28 cellular contexts compared by ENCODE assay signal in genomic region chr1:230224101-230224927, GRCh38.
DNase-seq lines count a peak whose midpoint lies in the region; TF ChIP-seq lines count a peak whose summit lies in the region.
"Had no signal": no experiment of that assay in that cellular context is flagged by ENCODE, and none has a peak within 500 bp of the region (broad histone marks: within the 10 kb centered on the region; RNA-seq: fewer than 3 reads in every experiment).

No MANE protein-coding gene starts in this region.

- no peak for TF ChIP-seq CTCF in Loucy (conservative IDR thresholded peaks at IDR 0.05; ENCODE audit: low read length)
- no peak for TF ChIP-seq CTCF in ascending aorta (IDR thresholded peaks at IDR 0.05)
- TF ChIP-seq CTCF in hepatocyte (IDR thresholded peaks at IDR 0.05; ENCODE audit: poor library complexity), result no peak
- TF ChIP-seq CTCF in thyroid gland (IDR thresholded peaks at IDR 0.05), result peak in 1 of 6 experiments; percentile 7
- no peak for TF ChIP-seq CTCF in neural progenitor cell (IDR thresholded peaks at IDR 0.05)

- intact Hi-C loops in ascending aorta (cut with DNase I) (loop anchor here (2.0 kb wide), 1 partner anchor 26 kb away; no protein-coding TSS in a partner anchor), thyroid gland (cut with DNase I) (no loop called here)

- H3K9ac ChIP-seq in Loucy (ENCODE audit: low read depth, low read length, poor library complexity, severe bottlenecking) (peak overlapping the region; percentile 9), neural progenitor cell (no peak overlapping the region)

- no peak overlapping the region for H3K4me2 ChIP-seq in Loucy (ENCODE audit: low read depth, low read length, poor library complexity, severe bottlenecking)
- peak overlapping the region; percentile 10 for H3K4me2 ChIP-seq in hepatocyte
- no peak overlapping the region for H3K4me2 ChIP-seq in neural progenitor cell

- H3F3A ChIP-seq in Loucy (ENCODE audit: low read depth) (no peaks in the 10 kb centered on the region), neural progenitor cell (ENCODE audit: low read depth) (no peaks in the 10 kb centered on the region)

- H3K4me1 Mint-ChIP-seq in neural progenitor cell, result peaks cover 15% of the 10 kb centered on the region
- H3K4me1 Mint-ChIP-seq: activated CD4-positive, alpha-beta memory T cell treated with anti-CD3 and anti-CD28 coated beads, Interleukin-2, amount 10 ng/mL, durations not matched to agents 7 days and 5 days had no signal

- H4K20me1 ChIP-seq in Loucy (ENCODE audit: insufficient read depth, low read length, poor library complexity, severe bottlenecking) (peaks cover 13% of the 10 kb centered on the region), hepatocyte (ENCODE audit: insufficient read depth, poor library complexity, severe bottlenecking) (peaks cover 2% of the 10 kb centered on the region), neural progenitor cell (ENCODE audit: low read depth) (no peaks in the 10 kb centered on the region)

- H3K36me3 Mint-ChIP-seq in neural progenitor cell, result no peaks in the 10 kb centered on the region
- H3K36me3 Mint-ChIP-seq: activated naive CD4-positive, alpha-beta T cell treated with anti-CD3 and anti-CD28 coated beads, Interleukin-2, amount 50 U/mL, for 72 hours; mesothelial cell of epicardium had no signal

- peaks cover 2% of the 10 kb centered on the region for H3K27me3 Mint-ChIP-seq in neural progenitor cell (ENCODE audit: insufficient read depth, low read depth)
- H3K27me3 Mint-ChIP-seq: activated CD4-positive, alpha-beta memory T cell treated with anti-CD3 and anti-CD28 coated beads, Interleukin-2, amount 10 ng/mL, durations not matched to agents 7 days and 5 days; activated T-helper 17 cell treated with anti-CD3 and anti-CD28 coated beads, Interleukin-2, amount 50 U/mL, for 72 hours; naive thymus-derived CD4-positive, alpha-beta T cell; stimulated activated naive CD8-positive, alpha-beta T cell treated with anti-CD3 and anti-CD28 coated beads, Interleukin-15, Interleukin-2, amounts not matched to agents 100 ng/mL and 50 ng/mL, for 24 hours had no signal

- peaks cover 42% of the 10 kb centered on the region for H3K4me1 ChIP-seq in Loucy (ENCODE audit: insufficient read depth, low read length, poor library complexity, severe bottlenecking)
- peaks cover 12 to 51% of the 10 kb centered on the region in 2 donors for H3K4me1 ChIP-seq in ascending aorta
- H3K4me1 ChIP-seq in hepatocyte (ENCODE audit: insufficient read depth), result no peaks in the 10 kb centered on the region
- H3K4me1 ChIP-seq in thyroid gland, result peaks cover 17 to 36% of the 10 kb centered on the region in 2 donors
- H3K4me1 ChIP-seq in neural progenitor cell, result no peaks in the 10 kb centered on the region
- H3K4me1 ChIP-seq: foreskin keratinocyte had no signal

- H2AFZ ChIP-seq in Loucy (ENCODE audit: low read length) (no peak overlapping the region), hepatocyte (no peak overlapping the region), neural progenitor cell (replicated peaks) (no peak overlapping the region)

- peak overlapping the region; percentile 93 to 95 for H3K27ac ChIP-seq in ascending aorta
- H3K27ac ChIP-seq in hepatocyte, result no peak overlapping the region
- peak overlapping the region; percentile 22 to 74 (median 71) for H3K27ac ChIP-seq in thyroid gland
- H3K27ac ChIP-seq in neural progenitor cell, result no peak overlapping the region
- H3K27ac ChIP-seq: C4-2B, epithelial cell of prostate, foreskin keratinocyte, skin epidermis, transverse colon had no signal

- H3K27me3 ChIP-seq in Loucy (ENCODE audit: insufficient read depth, low read length, poor library complexity, severe bottlenecking), result no peaks in the 10 kb centered on the region
- H3K27me3 ChIP-seq in ascending aorta, result no peaks in the 10 kb centered on the region
- H3K27me3 ChIP-seq in hepatocyte, result no peaks in the 10 kb centered on the region
- no peaks in the 10 kb centered on the region for H3K27me3 ChIP-seq in thyroid gland
- H3K27me3 ChIP-seq in neural progenitor cell, result no peaks in the 10 kb centered on the region
- H3K27me3 ChIP-seq: foreskin keratinocyte, transverse colon had no signal

- H3K79me2 ChIP-seq in Loucy (ENCODE audit: insufficient read depth, low read length) (peaks cover 92% of the 10 kb centered on the region), hepatocyte (peaks cover 10% of the 10 kb centered on the region), neural progenitor cell (ENCODE audit: low read depth) (no peaks in the 10 kb centered on the region)

- no peak overlapping the region for H3K27ac Mint-ChIP-seq in neural progenitor cell
- H3K27ac Mint-ChIP-seq: activated CD4-positive, alpha-beta memory T cell treated with anti-CD3 and anti-CD28 coated beads, Interleukin-2, amount 10 ng/mL, durations not matched to agents 7 days and 5 days; activated naive CD4-positive, alpha-beta T cell treated with anti-CD3 and anti-CD28 coated beads, Interleukin-2, amount 50 U/mL, for 72 hours; activated T-helper 17 cell treated with anti-CD3 and anti-CD28 coated beads, Interleukin-2, amount 50 U/mL, for 72 hours; mesothelial cell of epicardium; stimulated activated naive CD8-positive, alpha-beta T cell treated with anti-CD3 and anti-CD28 coated beads, Interleukin-15, Interleukin-2, amounts not matched to agents 100 ng/mL and 50 ng/mL, for 24 hours had no signal

- 70% methylated on average over 16 of the region's 16 CpGs for WGBS in hepatocyte (ENCODE audit: low lambda C conversion rate, missing lambda C conversion rate)
- WGBS in thyroid gland, 2 donors, result 56 to 59% methylated on average over 16 of the region's 16 CpGs

- H3K9me3 ChIP-seq in Loucy (ENCODE audit: insufficient read depth, low read depth, low read length) (no peaks in the 10 kb centered on the region), ascending aorta (no peaks in the 10 kb centered on the region), hepatocyte (ENCODE audit: low read depth) (no peaks in the 10 kb centered on the region), thyroid gland (no peaks in the 10 kb centered on the region), neural progenitor cell (ENCODE audit: low read depth) (no peaks in the 10 kb centered on the region)
- H3K9me3 ChIP-seq: transverse colon had no signal

- DNase-seq in ascending aorta (ENCODE audit: low spot score in 2 of 2) (no peak), hepatocyte (ENCODE audit: low spot score) (no peak), thyroid gland (peak; percentile 71), neural progenitor cell (ENCODE audit: low spot score) (no peak), amniotic stem cell (lab: John Stamatoyannopoulos, UW) (no peak), NCI-H2081 treated with DMSO at 0.1 percent for 48 hours (lab: John Stamatoyannopoulos, UW) (no peak)
- DNase-seq: activated CD4-positive, alpha-beta memory T cell treated with anti-CD3 and anti-CD28 coated beads, Interleukin-2, amount 10 ng/mL, durations not matched to agents 7 days and 5 days; activated CD8-positive, alpha-beta memory T cell treated with anti-CD3 and anti-CD28 coated beads, Interleukin-2, amount 50 U/mL, for 48 hours; DMS79 treated with DMSO at 0.1 percent for 48 hours; foreskin keratinocyte; HCEC 1CT; hypothalamus; naive thymus-derived CD4-positive, alpha-beta T cell; NCI-H1105; NCI-H2029; NCI-H2227 treated with DMSO at 0.1 percent for 48 hours; NCI-H774; nucleus accumbens; T-helper 1 cell; transverse colon had no signal

- H3K9me3 Mint-ChIP-seq in neural progenitor cell, result no peaks in the 10 kb centered on the region
- H3K9me3 Mint-ChIP-seq: activated CD4-positive, alpha-beta memory T cell treated with anti-CD3 and anti-CD28 coated beads, Interleukin-2, amount 10 ng/mL, durations not matched to agents 7 days and 5 days; activated naive CD4-positive, alpha-beta T cell treated with anti-CD3 and anti-CD28 coated beads, Interleukin-2, amount 50 U/mL, for 72 hours; activated T-helper 17 cell treated with anti-CD3 and anti-CD28 coated beads, Interleukin-2, amount 50 U/mL, for 72 hours; mesothelial cell of epicardium; naive thymus-derived CD4-positive, alpha-beta T cell; stimulated activated naive CD8-positive, alpha-beta T cell treated with anti-CD3 and anti-CD28 coated beads, Interleukin-15, Interleukin-2, amounts not matched to agents 100 ng/mL and 50 ng/mL, for 24 hours had no signal

- H3K4me3 Mint-ChIP-seq in neural progenitor cell, result no peak overlapping the region
- H3K4me3 Mint-ChIP-seq: activated CD4-positive, alpha-beta memory T cell treated with anti-CD3 and anti-CD28 coated beads, Interleukin-2, amount 10 ng/mL, durations not matched to agents 7 days and 5 days; activated T-helper 17 cell treated with anti-CD3 and anti-CD28 coated beads, Interleukin-2, amount 50 U/mL, for 72 hours; mesothelial cell of epicardium; naive thymus-derived CD4-positive, alpha-beta T cell; stimulated activated naive CD8-positive, alpha-beta T cell treated with anti-CD3 and anti-CD28 coated beads, Interleukin-15, Interleukin-2, amounts not matched to agents 100 ng/mL and 50 ng/mL, for 24 hours had no signal

- H3K36me3 ChIP-seq in Loucy (ENCODE audit: insufficient read depth, low read length) (peaks cover 48% of the 10 kb centered on the region; the same call in 1 of the 2 replicates), ascending aorta (no peaks in the 10 kb centered on the region), hepatocyte (replicated peaks; ENCODE audit: insufficient read depth, low read depth) (no peaks in the 10 kb centered on the region), thyroid gland (no peaks in the 10 kb centered on the region), neural progenitor cell (no peaks in the 10 kb centered on the region)
- H3K36me3 ChIP-seq: transverse colon had no signal

- H3K9me2 ChIP-seq in Loucy (replicated peaks; ENCODE audit: low read depth, low read length), result no peaks in the 10 kb centered on the region
- no peaks in the 10 kb centered on the region for H3K9me2 ChIP-seq in hepatocyte (replicated peaks; ENCODE audit: insufficient read depth)

- H3K4me3 ChIP-seq in Loucy (ENCODE audit: low read length, poor library complexity, severe bottlenecking), result no peak overlapping the region
- H3K4me3 ChIP-seq in ascending aorta, result peak overlapping the region; percentile 12 to 56
- H3K4me3 ChIP-seq in hepatocyte, result no peak overlapping the region
- no peak overlapping the region for H3K4me3 ChIP-seq in thyroid gland (replicated peaks in 1 of 3)
- H3K4me3 ChIP-seq in neural progenitor cell, result no peak overlapping the region
- H3K4me3 ChIP-seq: skin epidermis, transverse colon had no signal

- TF ChIP-seq POLR2A in thyroid gland (IDR thresholded peaks at IDR 0.05), result no peak

Comparison
In these comparisons a context has a peak if more than half of its experiments do, and no peak if none do; other contexts are left out.
1. H3K4me3 ChIP-seq: peak in ascending aorta (2 of 2); none in Loucy (single experiment), hepatocyte (single experiment), thyroid gland (0 of 3) and neural progenitor cell (single experiment).
2. DNase-seq: peak in thyroid gland (2 of 2); none in ascending aorta (0 of 2), hepatocyte (single experiment), neural progenitor cell (single experiment), amniotic stem cell (single experiment) and NCI-H2081 treated with DMSO at 0.1 percent for 48 hours (single experiment).
3. H3K27ac ChIP-seq: peak in ascending aorta (2 of 2) and thyroid gland (3 of 3); none in hepatocyte (single experiment) and neural progenitor cell (single experiment).